ENCODE assay signal across 9 cellular contexts in genomic region chr9:78601957-78602565, GRCh38.
DNase-seq lines count a peak whose midpoint lies in the region; ATAC-seq and TF ChIP-seq lines count a peak whose summit lies in the region.
"Had no signal": no experiment of that assay in that cellular context is flagged by ENCODE, and none has a peak within 500 bp of the region (broad histone marks: within the 10 kb centered on the region; RNA-seq: fewer than 3 reads in every experiment).

No MANE protein-coding gene starts in this region.

- peaks cover 24% of the 10 kb centered on the region for H3K27me3 Mint-ChIP-seq in mesothelial cell of epicardium (ENCODE audit: low read depth)
- H3K27me3 Mint-ChIP-seq in CD4-positive, alpha-beta memory T cell = peaks cover 0 to under 1% of the 10 kb centered on the region in 2 donors

- peaks cover 4% of the 10 kb centered on the region for H3K9me3 Mint-ChIP-seq in mesothelial cell of epicardium
- peaks cover 0 to 5% (median 2%) of the 10 kb centered on the region in 8 donors for H3K9me3 Mint-ChIP-seq in CD4-positive, alpha-beta memory T cell
- H3K9me3 Mint-ChIP-seq: immature natural killer cell had no signal

- DNase-seq in AML-193 (lab: John Stamatoyannopoulos, UW) = peak; percentile 21 to 28
- DNase-seq in NCI-H748 (lab: John Stamatoyannopoulos, UW; ENCODE audit: unreplicated experiment) = peak; percentile 79
- peak; percentile 73 for DNase-seq in choroid plexus epithelial cell (ENCODE audit: low read depth)
- DNase-seq in mesothelial cell of epicardium (ENCODE audit: low spot score in 2 of 2, unreplicated experiment in 2 of 2) = peak in 1 of 2 experiments; percentile 45
- DNase-seq in CD4-positive, alpha-beta memory T cell = no peak
- DNase-seq in GM19238 (ENCODE audit: insufficient read length, low spot score) = no peak

- no peak overlapping the region for H3K27ac Mint-ChIP-seq in mesothelial cell of epicardium
- H3K27ac Mint-ChIP-seq in CD4-positive, alpha-beta memory T cell = no peak overlapping the region
- H3K27ac Mint-ChIP-seq: immature natural killer cell had no signal

- POLR2A ChIA-PET in CD4-positive, alpha-beta memory T cell (lab: Charles Lee; ENCODE audit: partially characterized antibody) = no interaction called here

- H3K27ac ChIP-seq in CD4-positive, alpha-beta memory T cell (ENCODE audit: low read depth, low read length) = no peak overlapping the region

- intact Hi-C loops in CD4-positive, alpha-beta memory T cell (cut with micrococcal nuclease) = no loop called here

- no peak overlapping the region for H3K4me3 Mint-ChIP-seq in mesothelial cell of epicardium
- H3K4me3 Mint-ChIP-seq in CD4-positive, alpha-beta memory T cell = no peak overlapping the region
- H3K4me3 Mint-ChIP-seq: immature natural killer cell had no signal

- H3K4me3 ChIP-seq in GM12875 (ENCODE audit: low read depth, low read length) (no peak overlapping the region), choroid plexus epithelial cell (ENCODE audit: low read depth, low read length) (no peak overlapping the region)
- no peak overlapping the region for H3K4me3 ChIP-seq in CD4-positive, alpha-beta memory T cell (ENCODE audit: low read length in 2 of 2)

- CTCF ChIA-PET in CD4-positive, alpha-beta memory T cell (lab: Charles Lee; ENCODE audit: partially characterized antibody) = no interaction called here

- TF ChIP-seq CTCF in GM12875 (IDR thresholded peaks at IDR 0.05; ENCODE audit: borderline replicate concordance, insufficient read depth, low read depth, low read length) (peak; percentile 59), choroid plexus epithelial cell (conservative IDR thresholded peaks at IDR 0.05; ENCODE audit: low read depth, low read length) (peak; percentile 85), mesothelial cell of epicardium (IDR thresholded peaks at IDR 0.05; ENCODE audit: unreplicated experiment) (peak; percentile 81)

- peaks cover 32% of the 10 kb centered on the region for H3K4me1 Mint-ChIP-seq in mesothelial cell of epicardium
- H3K4me1 Mint-ChIP-seq in CD4-positive, alpha-beta memory T cell = no peaks in the 10 kb centered on the region
- H3K4me1 Mint-ChIP-seq: immature natural killer cell had no signal

- H3K4me1 ChIP-seq in CD4-positive, alpha-beta memory T cell (ENCODE audit: insufficient read depth, low read length) = no peaks in the 10 kb centered on the region

- no peaks in the 10 kb centered on the region for H3K36me3 ChIP-seq in CD4-positive, alpha-beta memory T cell (ENCODE audit: insufficient read depth, low read length)

- peak; percentile 89 for ATAC-seq in HG03378 (IDR thresholded peaks at IDR 0.05; ENCODE audit: unreplicated experiment)

- no peaks in the 10 kb centered on the region for H3K36me3 Mint-ChIP-seq in mesothelial cell of epicardium
- H3K36me3 Mint-ChIP-seq in CD4-positive, alpha-beta memory T cell = no peaks in the 10 kb centered on the region
- H3K36me3 Mint-ChIP-seq: immature natural killer cell had no signal

- H3K9me3 ChIP-seq in CD4-positive, alpha-beta memory T cell (ENCODE audit: control insufficient read depth in 1 of 2, low read length in 2 of 2) = no peaks in the 10 kb centered on the region

- H3K27me3 ChIP-seq in CD4-positive, alpha-beta memory T cell (ENCODE audit: insufficient read depth, low read length) = no peaks in the 10 kb centered on the region

Comparison
In these comparisons a context has a peak if more than half of its experiments do, and no peak if none do; other contexts are left out.
1. DNase-seq: peak in AML-193 (2 of 2), NCI-H748 (single experiment) and choroid plexus epithelial cell (single experiment); none in CD4-positive, alpha-beta memory T cell (0 of 5) and GM19238 (single experiment).
2. Peak in every context shown above with its lines, with median percentiles within 50 percentile points of each other: CTCF ChIP-seq.